ENCODE assay signal across 8 cellular contexts in the genomic region with DNA sequence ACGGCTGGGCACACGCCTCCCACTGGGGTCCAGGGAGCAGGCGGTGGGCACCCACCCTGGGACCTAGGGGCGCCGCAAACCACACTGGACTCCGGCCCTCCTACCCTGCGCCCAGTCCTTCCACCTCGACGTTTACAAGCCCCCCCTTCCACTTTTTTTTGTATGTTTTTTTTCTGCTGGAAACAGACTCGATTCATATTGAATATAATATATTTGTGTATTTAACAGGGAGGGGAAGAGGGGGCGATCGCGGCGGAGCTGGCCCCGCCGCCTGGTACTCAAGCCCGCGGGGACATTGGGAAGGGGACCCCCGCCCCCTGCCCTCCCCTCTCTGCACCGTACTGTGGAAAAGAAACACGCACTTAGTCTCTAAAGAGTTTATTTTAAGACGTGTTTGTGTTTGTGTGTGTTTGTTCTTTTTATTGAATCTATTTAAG. TPM values are rescaled to one million over a fixed set of nuclear protein-coding genes. Genes with fewer than 3 reads are reported as not detected.
A peak's percentile ranks its signal among the peaks of the same experiment; 100 is the strongest.
DNase-seq lines count a peak whose midpoint lies in the region; ATAC-seq, FAIRE-seq and TF ChIP-seq lines count a peak whose summit lies in the region.

No MANE protein-coding gene starts in this region.

- H3K4me1 ChIP-seq in right atrium auricular region (peaks cover 0 to 39% of the 10 kb centered on the region in 2 donors), vagina (peaks cover 36% of the 10 kb centered on the region)

- H3K9me3 ChIP-seq in right atrium auricular region (no peaks in the 10 kb centered on the region), vagina (no peaks in the 10 kb centered on the region)

- H3K9me3 Mint-ChIP-seq in memory B cell, result no peaks in the 10 kb centered on the region

- FAIRE-seq in D721Med (lab: Jason Lieb, UNC), result no peak

- ATAC-seq in memory B cell (ENCODE audit: low read depth) (no peak), HG02588 (IDR thresholded peaks at IDR 0.05; ENCODE audit: unreplicated experiment) (no peak)

- DNase-seq in right atrium auricular region (ENCODE audit: low spot score), result no peak
- DNase-seq in cardiac septum (ENCODE audit: low spot score), result no peak
- no peak for DNase-seq in astrocyte of the cerebellum (ENCODE audit: low read depth)
- DNase-seq in memory B cell (ENCODE audit: low spot score in 2 of 2), result no peak
- peak in 1 of 2 donors; percentile 88 for DNase-seq in vagina (ENCODE audit: extremely low spot score in 2 of 2)
- DNase-seq in NCI-H187 (lab: John Stamatoyannopoulos, UW), result no peak
- DNase-seq in D721Med (ENCODE audit: insufficient read length, low spot score), result no peak

- H3K36me3 Mint-ChIP-seq in memory B cell, result no peaks in the 10 kb centered on the region

- H3K27ac Mint-ChIP-seq in memory B cell, result peak overlapping the region; percentile 99

- H3K27ac ChIP-seq in right atrium auricular region (peak overlapping the region; percentile 96 to 99), vagina (peak overlapping the region; percentile 97)

- peaks cover 39% of the 10 kb centered on the region for H3K4me1 Mint-ChIP-seq in memory B cell

- peaks cover 9% of the 10 kb centered on the region for H3K36me3 ChIP-seq in right atrium auricular region
- no peaks in the 10 kb centered on the region for H3K36me3 ChIP-seq in vagina

- no peaks in the 10 kb centered on the region for H3K27me3 ChIP-seq in right atrium auricular region
- H3K27me3 ChIP-seq in vagina, result no peaks in the 10 kb centered on the region

- H3K27me3 Mint-ChIP-seq in memory B cell, result no peaks in the 10 kb centered on the region

- in situ Hi-C loops in astrocyte of the cerebellum (cut with HindIII; ENCODE audit: low sequenced_read_pairs), result no loop called here

- intact Hi-C loops in cardiac septum (cut with DNase I) (loop anchor here (5.0 to 10.0 kb wide), 2 partner anchors 359 to 1052 kb away; partner anchors contain the start of genes IER2 and STX10), vagina (cut with DNase I) (no loop called here)

- TF ChIP-seq POLR2A in vagina (IDR thresholded peaks at IDR 0.05), result no peak

- H3K4me3 ChIP-seq in right atrium auricular region (peak overlapping the region; percentile 82 to 88), astrocyte of the cerebellum (ENCODE audit: low read depth, low read length) (peak overlapping the region; percentile 96), vagina (peak overlapping the region; percentile 85 to 96)

- H3K4me3 Mint-ChIP-seq in memory B cell, result peak overlapping the region; percentile 96

- TF ChIP-seq CTCF in right atrium auricular region (IDR thresholded peaks at IDR 0.05) (no peak), astrocyte of the cerebellum (IDR thresholded peaks at IDR 0.05; ENCODE audit: low read depth, low read length, missing control alignments) (no peak), vagina (IDR thresholded peaks at IDR 0.05) (no peak), D721Med (IDR thresholded peaks at IDR 0.05; ENCODE audit: insufficient read depth, missing control alignments) (no peak)

RNA-seq across cellular contexts. Expression of gene JUNB, which starts 1.6 kb away (rescaled TPM):
- total RNA-seq in right atrium auricular region (100 to 1,000 TPM; 321 to 506 TPM), cardiac septum (97.7 TPM), vagina (1,161 TPM)

RNA-seq across cellular contexts. Expression of gene PRDX2, which starts 8.7 kb away (rescaled TPM):
- total RNA-seq in right atrium auricular region (100 to 1,000 TPM; 702 to 859 TPM), cardiac septum (595 TPM), vagina (190 TPM)

RNA-seq across cellular contexts. Expression of gene THSD8, which starts 9.0 kb away (rescaled TPM):
- total RNA-seq in right atrium auricular region, result not detected
- total RNA-seq in cardiac septum, result 0.94 TPM
- total RNA-seq in vagina, result not detected

RNA-seq across cellular contexts. Expression of gene RNASEH2A, which starts 13.5 kb away (rescaled TPM):
- 1 to 10 TPM; 3.1 to 4.0 TPM for total RNA-seq in right atrium auricular region
- 4.4 TPM for total RNA-seq in cardiac septum
- 10.8 TPM for total RNA-seq in vagina

RNA-seq across cellular contexts. Expression of gene HOOK2, which starts 17.5 kb away (rescaled TPM):
- total RNA-seq in right atrium auricular region (10 to 100 TPM; 11.4 to 12.2 TPM), cardiac septum (101 TPM), vagina (65.6 TPM)
